In genomic region chr12:124862768-124863408, GRCh38 we compare ENCODE assay signal across 8 cellular contexts. TPM values are rescaled to one million over a fixed set of nuclear protein-coding genes. Genes with fewer than 3 reads are reported as not detected.
DNase-seq lines count a peak whose midpoint lies in the region; ATAC-seq and TF ChIP-seq lines count a peak whose summit lies in the region.

No MANE protein-coding gene starts in this region.

- TF ChIP-seq CTCF in Caco-2 (IDR thresholded peaks at IDR 0.05; ENCODE audit: insufficient read depth in 1 of 2, low read depth in 1 of 2, low read length in 1 of 2, severe bottlenecking in 1 of 2, unreplicated experiment in 1 of 2) (no peak), WERI-Rb-1 (IDR thresholded peaks at IDR 0.05; ENCODE audit: low read depth, low read length) (no peak)

- CTCF ChIA-PET in Caco-2 (lab: Charles Lee): interaction anchor here (1.1 to 1.3 kb wide), 3 partner anchors 37 to 44 kb away, joined by 3 to 9 read pairs (median 6); no protein-coding TSS in a partner anchor

- H3K27me3 Mint-ChIP-seq in Caco-2 (ENCODE audit: insufficient read depth, unreplicated experiment): no peaks in the 10 kb centered on the region
- H3K27me3 Mint-ChIP-seq in naive thymus-derived CD8-positive, alpha-beta T cell: no peaks in the 10 kb centered on the region

- POLR2A ChIA-PET in Caco-2 (lab: Charles Lee): interaction anchor here (0.6 to 1.3 kb wide), 4 partner anchors 22 to 42 kb away, joined by 3 to 5 read pairs (median 4); no protein-coding TSS in a partner anchor
- POLR2A ChIA-PET in naive thymus-derived CD8-positive, alpha-beta T cell (lab: Charles Lee): interaction anchor here (0.6 to 1.3 kb wide), 2 partner anchors 11 to 55 kb away, joined by 3 to 4 read pairs; no protein-coding TSS in a partner anchor

- H3K4me1 Mint-ChIP-seq in Caco-2 (ENCODE audit: low read depth, unreplicated experiment): peaks cover 36% of the 10 kb centered on the region
- peaks cover 9 to 27% (median 17%) of the 10 kb centered on the region in 4 donors for H3K4me1 Mint-ChIP-seq in naive thymus-derived CD8-positive, alpha-beta T cell

- peaks cover 27% of the 10 kb centered on the region for H3K36me3 Mint-ChIP-seq in Caco-2 (ENCODE audit: insufficient read depth, unreplicated experiment)
- H3K36me3 Mint-ChIP-seq in naive thymus-derived CD8-positive, alpha-beta T cell: no peaks in the 10 kb centered on the region

- H3K36me3 ChIP-seq in Caco-2 (ENCODE audit: control insufficient read depth, insufficient read depth, low read length) (peaks cover 1% of the 10 kb centered on the region; the same call in 1 of the 2 replicates), WERI-Rb-1 (peaks cover 8% of the 10 kb centered on the region), esophagus (ENCODE audit: control insufficient read depth in 2 of 2, insufficient read depth in 2 of 2, low read length in 1 of 2) (no peaks in the 10 kb centered on the region)

- DNase-seq in Caco-2: peak; percentile 33 to 52
- peak; percentile 65 for DNase-seq in WERI-Rb-1
- peak in 2 of 10 donors; percentile 19 to 47 for DNase-seq in naive thymus-derived CD8-positive, alpha-beta T cell
- no peak for DNase-seq in NCI-H1436 (lab: John Stamatoyannopoulos, UW)
- no peak for DNase-seq in kidney glomerular epithelial cell (lab: John Stamatoyannopoulos, UW)

- H3K9me3 Mint-ChIP-seq in Caco-2 (ENCODE audit: unreplicated experiment): no peaks in the 10 kb centered on the region
- no peaks in the 10 kb centered on the region for H3K9me3 Mint-ChIP-seq in naive thymus-derived CD8-positive, alpha-beta T cell

- H3K27ac ChIP-seq in WERI-Rb-1 (peak overlapping the region; percentile 82), esophagus (ENCODE audit: low read depth in 2 of 2, low read length in 1 of 2) (no peak overlapping the region)

- 17 to 20% methylated on average over 21 to 22 of the region's 22 CpGs for WGBS in esophagus, 2 donors

- H3K4me3 Mint-ChIP-seq in Caco-2 (ENCODE audit: unreplicated experiment): peak overlapping the region; percentile 95
- H3K4me3 Mint-ChIP-seq in naive thymus-derived CD8-positive, alpha-beta T cell: peak overlapping the region; percentile 74 to 86 (median 80)

- H3K4me3 ChIP-seq in Caco-2 (ENCODE audit: low read depth, low read length) (peak overlapping the region; percentile 94), WERI-Rb-1 (ENCODE audit: low read depth, low read length) (peak overlapping the region; percentile 61), esophagus (ENCODE audit: low read depth in 1 of 2, low read length in 2 of 2) (peak overlapping the region; percentile 57 to 76)

- ATAC-seq in GM19452 (IDR thresholded peaks at IDR 0.05; ENCODE audit: unreplicated experiment): peak; percentile 19
- peak; percentile 20 for ATAC-seq in HG03460 (IDR thresholded peaks at IDR 0.05; ENCODE audit: unreplicated experiment)
- ATAC-seq in naive thymus-derived CD8-positive, alpha-beta T cell: peak; percentile 7 to 16

- BruUV-seq in Caco-2 (replicated peaks; lab: Mats Ljungman, UMichigan): no TSS peak

- H3K9me3 ChIP-seq in Caco-2: no peaks in the 10 kb centered on the region
- peaks cover 2% of the 10 kb centered on the region for H3K9me3 ChIP-seq in WERI-Rb-1 (ENCODE audit: severe bottlenecking)
- H3K9me3 ChIP-seq in esophagus (ENCODE audit: control insufficient read depth in 2 of 2, insufficient read depth in 1 of 2, low read depth in 1 of 2, low read length in 1 of 2): no peaks in the 10 kb centered on the region

- H3K4me1 ChIP-seq in Caco-2: peaks cover 17% of the 10 kb centered on the region
- peaks cover 0 to 12% of the 10 kb centered on the region in 2 donors for H3K4me1 ChIP-seq in esophagus (ENCODE audit: control insufficient read depth in 2 of 2, insufficient read depth in 2 of 2, low read length in 1 of 2)

- peak overlapping the region; percentile 72 for H3K27ac Mint-ChIP-seq in Caco-2 (ENCODE audit: unreplicated experiment)
- H3K27ac Mint-ChIP-seq in naive thymus-derived CD8-positive, alpha-beta T cell: peak overlapping the region in 6 of 10 donors; percentile 19 to 85 (median 66)

- intact Hi-C loops in Caco-2 (cut with micrococcal nuclease; ENCODE audit: unreplicated experiment): loop anchor here (1.0 to 2.0 kb wide), 3 partner anchors 22 to 43 kb away; no protein-coding TSS in a partner anchor

- H3K27me3 ChIP-seq in Caco-2 (replicated peaks; ENCODE audit: control insufficient read depth, insufficient read depth, low read length) (no peaks in the 10 kb centered on the region), WERI-Rb-1 (ENCODE audit: insufficient read depth, low read depth, severe bottlenecking) (no peaks in the 10 kb centered on the region), esophagus (ENCODE audit: control insufficient read depth in 1 of 2, insufficient read depth in 2 of 2, low read length in 2 of 2) (no peaks in the 10 kb centered on the region)

RNA-seq across cellular contexts. Expression of gene SCARB1, which starts 0.8 kb away (rescaled TPM):
- 104 and 106 TPM in 2 replicates for total RNA-seq in Caco-2 (2022)
- polyA plus RNA-seq in esophagus: 1 to 10 TPM; 7.4 to 8.6 TPM
- total RNA-seq in naive thymus-derived CD8-positive, alpha-beta T cell: 1 to 10 TPM; 4.3 to 7.2 TPM
- 1 to 10 TPM; 2.7 to 3.9 (median 3.1) TPM for polyA plus RNA-seq in naive thymus-derived CD8-positive, alpha-beta T cell

RNA-seq across cellular contexts. Expression of gene UBC, which starts 51.6 kb away (rescaled TPM):
- 782 and 880 TPM in 2 replicates for total RNA-seq in Caco-2 (2022)
- 1,000 to 10,000 TPM; 1,354 to 1,419 TPM for polyA plus RNA-seq in esophagus
- total RNA-seq in naive thymus-derived CD8-positive, alpha-beta T cell: 100 to 1,000 TPM; 773 to 788 TPM
- 1,000 to 10,000 TPM; 1,080 to 1,331 (median 1,214) TPM for polyA plus RNA-seq in naive thymus-derived CD8-positive, alpha-beta T cell

Comparison
In these comparisons a context has a peak if more than half of its experiments do, and no peak if none do; other contexts are left out.
1. DNase-seq: peak in Caco-2 (2 of 2) and WERI-Rb-1 (single experiment); none in NCI-H1436 (single experiment) and kidney glomerular epithelial cell (single experiment).
2. RNA of gene SCARB1, which starts 0.8 kb away (total RNA-seq): 104 to 106 TPM in Caco-2; 4.3 to 7.2 TPM in naive thymus-derived CD8-positive, alpha-beta T cell; every median in the first group is over 10 times any median in the second.
3. Peak in every context shown above with its lines, with median percentiles within 50 percentile points of each other: H3K4me3 ChIP-seq and ATAC-seq.